17 cellular contexts compared by ENCODE assay signal in genomic region chr18:50579061-50579774, GRCh38. TPM values are rescaled to one million over a fixed set of nuclear protein-coding genes. Genes with fewer than 3 reads are reported as not detected.
DNase-seq lines count a peak whose midpoint lies in the region; ATAC-seq and TF ChIP-seq lines count a peak whose summit lies in the region.
"Had no signal": no experiment of that assay in that cellular context is flagged by ENCODE, and none has a peak within 500 bp of the region (broad histone marks: within the 10 kb centered on the region; RNA-seq: fewer than 3 reads in every experiment).

No MANE protein-coding gene starts in this region.

- DNase-seq in MCF 10A (ENCODE audit: unreplicated experiment) (no peak), mammary epithelial cell (no peak), NCI-H69 (lab: John Stamatoyannopoulos, UW) (peak; percentile 21), heart left ventricle (peak in 3 of 5 donors; percentile 27 to 46 (median 39)), neuronal stem cell (ENCODE audit: low spot score) (no peak), ascending aorta (ENCODE audit: low spot score in 2 of 2) (no peak)
- DNase-seq: ACHN; CD4-positive, CD25-positive, alpha-beta regulatory T cell; DMS79; HFFc6 had no signal

- no TSS peak for BruUV-seq in MCF 10A (replicated peaks; lab: Mats Ljungman, UMichigan)
- BruUV-seq in mammary epithelial cell (replicated peaks; lab: Mats Ljungman, UMichigan), result no TSS peak

- H2BK5ac ChIP-seq in neuronal stem cell (ENCODE audit: low read length), result no peak overlapping the region

- intact Hi-C loops in MCF 10A (cut with micrococcal nuclease), result loop anchor here (2.0 to 10.0 kb wide), 2 partner anchors 66 to 206 kb away; no protein-coding TSS in a partner anchor
- intact Hi-C loops in mammary epithelial cell (cut with micrococcal nuclease), result loop anchor here (5.0 to 10.0 kb wide), 2 partner anchors 68 to 206 kb away; no protein-coding TSS in a partner anchor
- intact Hi-C loops in heart left ventricle (cut with DNase I), result no loop called here
- intact Hi-C loops in ascending aorta (cut with DNase I), result no loop called here

- dilution Hi-C loops in mammary epithelial cell (cut with HindIII; ENCODE audit: low sequenced_read_pairs), result no loop called here

- H3K4me2 ChIP-seq in mammary epithelial cell (ENCODE audit: insufficient read depth, low read depth, low read length), result no peak overlapping the region
- no peak overlapping the region for H3K4me2 ChIP-seq in neuronal stem cell (ENCODE audit: insufficient read depth, low read length, poor library complexity, severe bottlenecking)
- H3K4me2 ChIP-seq: GM23338 had no signal

- H2BK120ac ChIP-seq in neuronal stem cell (ENCODE audit: low read depth, low read length), result no peak overlapping the region

- no peaks in the 10 kb centered on the region for H3K27me3 ChIP-seq in mammary epithelial cell (ENCODE audit: insufficient read depth, low read length)
- no peaks in the 10 kb centered on the region for H3K27me3 ChIP-seq in heart left ventricle
- H3K27me3 ChIP-seq in neuronal stem cell (ENCODE audit: control insufficient read depth in 3 of 3, insufficient read depth in 3 of 3, low read depth in 1 of 3, low read length in 3 of 3), result no peaks in the 10 kb centered on the region
- no peaks in the 10 kb centered on the region for H3K27me3 ChIP-seq in ascending aorta
- H3K27me3 ChIP-seq: BLaER1 treated with 17β-estradiol and CSF1 and Interleukin-3, amounts not matched to agents 10 nM and 100 nM had no signal

- H2AFZ ChIP-seq in mammary epithelial cell (ENCODE audit: low read depth, low read length), result no peak overlapping the region
- no peak overlapping the region for H2AFZ ChIP-seq in neuronal stem cell (ENCODE audit: low read length)
- H2AFZ ChIP-seq: GM23338 had no signal

- POLR2A ChIA-PET in MCF 10A (lab: Yijun Ruan, JAX), result no interaction called here

- H3K36me3 Mint-ChIP-seq in MCF 10A (ENCODE audit: insufficient read depth, unreplicated experiment), result no peaks in the 10 kb centered on the region
- H3K36me3 Mint-ChIP-seq: CD4-positive, CD25-positive, alpha-beta regulatory T cell had no signal

- in situ Hi-C loops in mammary epithelial cell (cut with MboI; ENCODE audit: low sequenced_read_pairs in 2 of 2), result no loop called here

- H2AK5ac ChIP-seq in neuronal stem cell (ENCODE audit: low read depth, low read length), result peak overlapping the region; percentile 27

- 87% methylated on average over 3 of the region's 3 CpGs for WGBS in mammary epithelial cell (ENCODE audit: low coverage, missing lambda C conversion rate)
- WGBS in heart left ventricle, 4 donors, result 18 to 42% (median 34%) methylated on average over 3 of the region's 3 CpGs
- WGBS in neuronal stem cell (ENCODE audit: extremely low coverage in 2 of 2, insufficient read length in 2 of 2, insufficient replicate concordance in 1 of 2), 2 donors, result no CpG with 5 or more reads among the region's 3 CpGs

- H2BK15ac ChIP-seq in neuronal stem cell (ENCODE audit: low read length), result no peak overlapping the region

- TF ChIP-seq POLR2A in heart left ventricle (IDR thresholded peaks at IDR 0.05), result no peak

- H3K4me3 Mint-ChIP-seq in MCF 10A (ENCODE audit: unreplicated experiment), result no peak overlapping the region
- H3K4me3 Mint-ChIP-seq: CD4-positive, CD25-positive, alpha-beta regulatory T cell; GM23338; HFFc6 had no signal

- peaks cover 6% of the 10 kb centered on the region for H3K4me1 ChIP-seq in mammary epithelial cell (ENCODE audit: insufficient read depth, low read length)
- H3K4me1 ChIP-seq in heart left ventricle, result peaks cover 0 to 30% (median 7%) of the 10 kb centered on the region in 12 donors
- peaks cover 2 to 5% of the 10 kb centered on the region in 2 donors for H3K4me1 ChIP-seq in neuronal stem cell (ENCODE audit: control insufficient read depth in 2 of 2, insufficient read depth in 1 of 2, low read depth in 1 of 2, low read length in 2 of 2)
- H3K4me1 ChIP-seq in ascending aorta, result no peaks in the 10 kb centered on the region
- H3K4me1 ChIP-seq: HAP-1 had no signal

- no peaks in the 10 kb centered on the region for H3K79me1 ChIP-seq in neuronal stem cell (ENCODE audit: low read depth, low read length)

- peaks cover 9% of the 10 kb centered on the region for H3K4me1 Mint-ChIP-seq in MCF 10A (ENCODE audit: insufficient read depth, unreplicated experiment)
- H3K4me1 Mint-ChIP-seq: CD4-positive, CD25-positive, alpha-beta regulatory T cell had no signal

- no peak overlapping the region for H4K8ac ChIP-seq in neuronal stem cell (ENCODE audit: low read depth, low read length)

- H3K27me3 Mint-ChIP-seq in MCF 10A (ENCODE audit: insufficient read depth, unreplicated experiment), result peaks cover 19% of the 10 kb centered on the region
- H3K27me3 Mint-ChIP-seq: CD4-positive, CD25-positive, alpha-beta regulatory T cell had no signal

- CTCF ChIA-PET in MCF 10A (lab: Yijun Ruan, JAX) (interaction anchor here (0.5 to 1.1 kb wide), 2 partner anchors 9 to 457 kb away, joined by 3 read pairs; no protein-coding TSS in a partner anchor), mammary epithelial cell (lab: Charles Lee; ENCODE audit: low non-redundant PET) (no interaction called here)

- no peaks in the 10 kb centered on the region for H3K79me2 ChIP-seq in mammary epithelial cell (ENCODE audit: insufficient read depth, low read length)

- peak overlapping the region; percentile 12 for H3K18ac ChIP-seq in neuronal stem cell (ENCODE audit: low read length)

- H3K9me3 ChIP-seq in mammary epithelial cell (replicated peaks; ENCODE audit: insufficient read depth, low read length), result no peaks in the 10 kb centered on the region
- no peaks in the 10 kb centered on the region for H3K9me3 ChIP-seq in heart left ventricle
- H3K9me3 ChIP-seq in neuronal stem cell (replicated peaks in 1 of 2; ENCODE audit: control insufficient read depth in 2 of 2, insufficient read depth in 1 of 2, low read depth in 1 of 2, low read length in 2 of 2), result peaks cover 0 to 2% of the 10 kb centered on the region in 2 donors
- H3K9me3 ChIP-seq in ascending aorta, result no peaks in the 10 kb centered on the region
- H3K9me3 ChIP-seq: HAP-1 had no signal

- no peaks in the 10 kb centered on the region for H3K9me3 Mint-ChIP-seq in MCF 10A (ENCODE audit: unreplicated experiment)

- H3K9ac ChIP-seq in mammary epithelial cell (ENCODE audit: insufficient read depth, low read length), result no peak overlapping the region
- H3K9ac ChIP-seq in neuronal stem cell (ENCODE audit: low read depth, low read length, poor library complexity), result no peak overlapping the region
- H3K9ac ChIP-seq: BLaER1 treated with 17β-estradiol and CSF1 and Interleukin-3, amounts not matched to agents 10 nM and 100 nM had no signal

- no peak overlapping the region for H2BK12ac ChIP-seq in neuronal stem cell (ENCODE audit: low read length)

- H3K23ac ChIP-seq in neuronal stem cell (ENCODE audit: low read depth, low read length, poor library complexity), result no peak overlapping the region

- TF ChIP-seq CTCF in MCF 10A (IDR thresholded peaks at IDR 0.05; ENCODE audit: unreplicated experiment) (no peak), mammary epithelial cell (conservative IDR thresholded peaks at IDR 0.05 in 1 of 2, IDR thresholded peaks at IDR 0.05 in 1 of 2; ENCODE audit: extremely low read depth in 1 of 2, insufficient read depth in 1 of 2, low read depth in 1 of 2, low read length in 2 of 2) (no peak), heart left ventricle (IDR thresholded peaks at IDR 0.05) (no peak), ascending aorta (IDR thresholded peaks at IDR 0.05) (no peak)

- ATAC-seq in heart left ventricle (peak; percentile 79 to 88 (median 81)), GM18520 (IDR thresholded peaks at IDR 0.05; ENCODE audit: unreplicated experiment) (no peak)
- ATAC-seq: GM12878, GM23338, HepG2 had no signal

- no peaks in the 10 kb centered on the region for H4K20me1 ChIP-seq in mammary epithelial cell (ENCODE audit: insufficient read depth, low read length)
- H4K20me1 ChIP-seq: BLaER1 treated with 17β-estradiol and CSF1 and Interleukin-3, amounts not matched to agents 10 nM and 100 nM had no signal

- H3K14ac ChIP-seq in neuronal stem cell (ENCODE audit: low read length), result no peak overlapping the region

- no peak overlapping the region for H3K4ac ChIP-seq in neuronal stem cell (ENCODE audit: low read length)

- H3K36me3 ChIP-seq in mammary epithelial cell (ENCODE audit: insufficient read depth, low read length) (no peaks in the 10 kb centered on the region), heart left ventricle (no peaks in the 10 kb centered on the region), neuronal stem cell (replicated peaks in 1 of 2; ENCODE audit: control insufficient read depth in 2 of 2, insufficient read depth in 2 of 2, low read length in 2 of 2) (no peaks in the 10 kb centered on the region), ascending aorta (no peaks in the 10 kb centered on the region)
- H3K36me3 ChIP-seq: HAP-1 had no signal

- H4K91ac ChIP-seq in neuronal stem cell (ENCODE audit: low read depth, low read length, poor library complexity), result no peak overlapping the region

- no peak overlapping the region for H3K27ac ChIP-seq in mammary epithelial cell (ENCODE audit: insufficient read depth, low read depth, low read length)
- peak overlapping the region in 5 of 12 donors; percentile 8 to 62 (median 30) for H3K27ac ChIP-seq in heart left ventricle
- H3K27ac ChIP-seq in neuronal stem cell (replicated peaks; ENCODE audit: low read length), result no peak overlapping the region
- no peak overlapping the region for H3K27ac ChIP-seq in ascending aorta
- H3K27ac ChIP-seq: BLaER1 treated with 17β-estradiol and CSF1 and Interleukin-3, amounts not matched to agents 10 nM and 100 nM had no signal

- no peak overlapping the region for H3K4me3 ChIP-seq in mammary epithelial cell (replicated peaks in 1 of 3; ENCODE audit: insufficient read depth in 1 of 3, low read depth in 2 of 3, low read length in 3 of 3)
- no peak overlapping the region for H3K4me3 ChIP-seq in heart left ventricle
- H3K4me3 ChIP-seq in neuronal stem cell (ENCODE audit: low read length in 2 of 2), result no peak overlapping the region
- H3K4me3 ChIP-seq in ascending aorta, result no peak overlapping the region
- H3K4me3 ChIP-seq: BLaER1 treated with 17β-estradiol and CSF1 and Interleukin-3, amounts not matched to agents 10 nM and 100 nM; GM12878; GM23338; HAP-1 had no signal

- peak overlapping the region; percentile 2 for H3K27ac Mint-ChIP-seq in MCF 10A (ENCODE audit: low read depth, unreplicated experiment)
- H3K27ac Mint-ChIP-seq: CD4-positive, CD25-positive, alpha-beta regulatory T cell; GM23338; HFFc6 had no signal

RNA-seq across cellular contexts. Expression of gene MAPK4, which starts 19.3 kb away (rescaled TPM):
- 0.21 TPM in 1 of 2 replicates, not detected in the other for total RNA-seq in MCF 10A (2022)
- under 1 TPM in 1 of 2 donors, not detected in 1; 0.17 TPM for total RNA-seq in mammary epithelial cell
- polyA plus RNA-seq in mammary epithelial cell, result 0.01 TPM
- polyA minus RNA-seq in mammary epithelial cell, result not detected
- 100 to 1,000 TPM in 1 of 9 donors, 10 to 100 TPM in 8; 18.6 to 169 (median 30.1) TPM for total RNA-seq in heart left ventricle
- polyA plus RNA-seq in heart left ventricle, result 10 to 100 TPM in 1 of 2 donors, 1 to 10 TPM in 1; 8.5 to 80.7 TPM
- 8.2 TPM for polyA plus RNA-seq in neuronal stem cell (2013, experiment 1 of 2)
- 8.2 TPM for polyA plus RNA-seq in neuronal stem cell (2013, experiment 2 of 2)
- total RNA-seq in ascending aorta, result 1.2 TPM
- total RNA-seq: CD4-positive, CD25-positive, alpha-beta regulatory T cell; G401; HepG2; HFFc6 had no signal
- polyA plus RNA-seq: CD4-positive, CD25-positive, alpha-beta regulatory T cell; HepG2 had no signal

Comparison
In these comparisons a context has a peak if more than half of its experiments do, and no peak if none do; other contexts are left out.
1. DNase-seq: peak in NCI-H69 (single experiment) and heart left ventricle (3 of 5); none in MCF 10A (single experiment), mammary epithelial cell (single experiment), neuronal stem cell (single experiment) and ascending aorta (0 of 2).
2. intact Hi-C loops: an anchor here in MCF 10A (2.0 to 10.0 kb wide) and mammary epithelial cell (5.0 to 10.0 kb wide); none called in heart left ventricle and ascending aorta.